ENCODE assay signal across 18 cellular contexts in the genomic region with DNA sequence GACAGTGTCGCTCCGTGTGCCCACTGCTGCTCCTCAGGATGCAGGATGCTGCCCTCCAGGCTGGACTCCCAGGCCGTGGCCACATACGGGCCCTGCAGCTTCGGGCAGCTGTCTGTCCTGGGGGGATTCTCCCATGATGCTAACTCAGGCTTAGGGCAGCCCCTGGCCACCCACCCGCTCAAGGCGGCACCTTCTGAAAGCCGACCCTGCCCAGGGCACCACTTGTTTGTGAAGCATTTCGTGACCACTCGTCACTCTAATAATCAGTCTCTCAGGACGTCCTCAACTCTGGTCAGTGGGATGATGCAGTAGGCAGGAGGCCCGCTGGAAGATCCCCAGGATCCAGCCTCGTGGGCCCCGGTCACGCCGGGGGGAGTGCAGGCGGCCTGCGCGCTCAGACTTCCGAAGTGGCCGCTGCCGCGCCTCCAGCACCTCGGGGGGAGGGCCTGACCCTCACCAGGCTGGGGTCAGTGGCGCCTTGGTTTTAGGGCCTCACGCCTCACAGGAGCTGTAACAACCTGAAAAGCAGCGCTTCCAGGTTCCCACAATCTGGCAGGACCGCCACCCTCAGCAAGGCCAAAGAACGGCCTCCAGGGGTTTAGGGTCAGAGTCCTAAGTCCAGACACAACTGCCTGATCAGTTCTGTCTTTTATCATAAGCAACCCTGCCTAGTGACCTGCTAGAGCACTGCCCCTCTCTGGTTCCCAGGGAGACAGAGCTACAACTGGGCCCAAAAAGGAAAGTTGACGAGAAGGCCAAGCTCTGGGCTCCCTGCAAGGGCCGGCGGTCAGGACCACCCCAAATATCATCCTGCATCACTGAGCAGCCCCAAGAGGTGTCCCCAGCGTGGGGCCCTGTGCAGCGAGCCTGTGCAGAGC. TPM values are rescaled to one million over a fixed set of nuclear protein-coding genes. Genes with fewer than 3 reads are reported as not detected.
DNase-seq lines count a peak whose midpoint lies in the region; ATAC-seq and TF ChIP-seq lines count a peak whose summit lies in the region.
"Had no signal": no experiment of that assay in that cellular context is flagged by ENCODE, and none has a peak within 500 bp of the region (broad histone marks: within the 10 kb centered on the region; RNA-seq: fewer than 3 reads in every experiment).

No MANE protein-coding gene starts in this region.

- H2AFZ ChIP-seq in osteoblast (ENCODE audit: low read length), result no peak overlapping the region
- H2AFZ ChIP-seq: PC-9 had no signal

- H3K4me3 Mint-ChIP-seq in stimulated activated naive CD8-positive, alpha-beta T cell treated with anti-CD3 and anti-CD28 coated beads, Interleukin-15, amount 100 ng/mL, for 72 hours, result no peak overlapping the region
- H3K4me3 Mint-ChIP-seq: CD4-positive, alpha-beta T cell; HFFc6 had no signal

- peaks cover 12% of the 10 kb centered on the region for H3K4me1 Mint-ChIP-seq in stimulated activated naive CD8-positive, alpha-beta T cell treated with anti-CD3 and anti-CD28 coated beads, Interleukin-15, amount 100 ng/mL, for 72 hours

- peaks cover 19% of the 10 kb centered on the region for H4K20me1 ChIP-seq in osteoblast (ENCODE audit: insufficient read depth, low read length)

- H3K9me3 Mint-ChIP-seq in stimulated activated naive CD8-positive, alpha-beta T cell treated with anti-CD3 and anti-CD28 coated beads, Interleukin-15, amount 100 ng/mL, for 72 hours, result no peaks in the 10 kb centered on the region
- H3K9me3 Mint-ChIP-seq: CD4-positive, alpha-beta T cell; HFFc6 had no signal

- TF ChIP-seq CTCF in osteoblast (IDR thresholded peaks at IDR 0.05; ENCODE audit: extremely low read depth, low read depth, low read length) (no peak), lower lobe of right lung (IDR thresholded peaks at IDR 0.05) (no peak)

- H3K4me1 ChIP-seq in osteoblast (ENCODE audit: insufficient read depth, low read length) (no peaks in the 10 kb centered on the region), lower lobe of right lung (no peaks in the 10 kb centered on the region)
- no peaks in the 10 kb centered on the region for H3K4me1 ChIP-seq in effector memory CD4-positive, alpha-beta T cell (ENCODE audit: control insufficient read depth, insufficient read depth, low read length, poor library complexity, severe bottlenecking)
- H3K4me1 ChIP-seq: A549 had no signal

- no peak overlapping the region for H3K27ac Mint-ChIP-seq in stimulated activated naive CD8-positive, alpha-beta T cell treated with anti-CD3 and anti-CD28 coated beads, Interleukin-15, amount 100 ng/mL, for 72 hours
- H3K27ac Mint-ChIP-seq: CD4-positive, alpha-beta T cell; HFFc6 had no signal

- peaks cover 2% of the 10 kb centered on the region for H3K79me2 ChIP-seq in osteoblast (ENCODE audit: insufficient read depth, low read length)

- H3K36me3 ChIP-seq in osteoblast (ENCODE audit: insufficient read depth, low read length) (no peaks in the 10 kb centered on the region), lower lobe of right lung (no peaks in the 10 kb centered on the region)
- H3K36me3 ChIP-seq in effector memory CD4-positive, alpha-beta T cell (ENCODE audit: control insufficient read depth, insufficient read depth, low read length), result peaks cover 3% of the 10 kb centered on the region

- H3K4me2 ChIP-seq in osteoblast (ENCODE audit: insufficient read depth, low read length), result no peak overlapping the region
- H3K4me2 ChIP-seq: A549, PC-9 had no signal

- no peaks in the 10 kb centered on the region for H3K9me3 ChIP-seq in osteoblast (ENCODE audit: low read depth, low read length)
- no peaks in the 10 kb centered on the region for H3K9me3 ChIP-seq in lower lobe of right lung
- no peaks in the 10 kb centered on the region for H3K9me3 ChIP-seq in effector memory CD4-positive, alpha-beta T cell (ENCODE audit: control insufficient read depth, low read length)
- H3K9me3 ChIP-seq: A549, Caco-2 had no signal

- peak; percentile 15 for ATAC-seq in stimulated activated naive CD8-positive, alpha-beta T cell treated with anti-CD3 and anti-CD28 coated beads, Interleukin-15, amount 100 ng/mL, for 72 hours
- ATAC-seq in stimulated activated naive CD8-positive, alpha-beta T cell treated with anti-CD3 and anti-CD28 coated beads, Interleukin-15, Interleukin-2, amounts not matched to agents 100 U/mL and 50 U/mL, for 24 hours, result no peak
- peak; percentile 95 for ATAC-seq in left lobe of liver
- no peak for ATAC-seq in lower lobe of right lung

- intact Hi-C loops in lower lobe of right lung (cut with DNase I), result no loop called here

- no peak for DNase-seq in stimulated activated naive CD8-positive, alpha-beta T cell treated with anti-CD3 and anti-CD28 coated beads, Interleukin-15, amount 100 ng/mL, for 72 hours
- DNase-seq in stimulated activated naive CD8-positive, alpha-beta T cell treated with anti-CD3 and anti-CD28 coated beads, Interleukin-15, Interleukin-2, amounts not matched to agents 100 U/mL and 50 U/mL, for 24 hours, result no peak
- DNase-seq in left lobe of liver (ENCODE audit: low spot score) (peak; percentile 86), osteoblast (ENCODE audit: insufficient read length, low spot score, missing footprints) (peak; percentile 85), lower lobe of right lung (no peak), SK-N-DZ (ENCODE audit: low spot score) (no peak)
- no peak for DNase-seq in effector memory CD4-positive, alpha-beta T cell
- DNase-seq: CD4-positive, alpha-beta T cell; GDM1; HFFc6; NCI-H1417; NCI-H187 treated with DMSO at 0.1 percent for 48 hours; NCI-H524 treated with DMSO at 0.1 percent for 48 hours; PC-9; SIG-M5 had no signal

- H3K4me3 ChIP-seq in osteoblast (ENCODE audit: insufficient read depth, low read length) (no peak overlapping the region), lower lobe of right lung (no peak overlapping the region)
- H3K4me3 ChIP-seq in effector memory CD4-positive, alpha-beta T cell (ENCODE audit: insufficient read depth, low read depth, low read length, poor library complexity, severe bottlenecking), result no peak overlapping the region
- H3K4me3 ChIP-seq: A549, PC-9 had no signal

- H3K27me3 Mint-ChIP-seq in stimulated activated naive CD8-positive, alpha-beta T cell treated with anti-CD3 and anti-CD28 coated beads, Interleukin-15, amount 100 ng/mL, for 72 hours, result no peaks in the 10 kb centered on the region
- H3K27me3 Mint-ChIP-seq: CD4-positive, alpha-beta T cell had no signal

- H3K27ac ChIP-seq in osteoblast (ENCODE audit: low read depth, low read length) (no peak overlapping the region), lower lobe of right lung (no peak overlapping the region)
- no peak overlapping the region for H3K27ac ChIP-seq in effector memory CD4-positive, alpha-beta T cell (ENCODE audit: insufficient read depth, low read length, poor library complexity, severe bottlenecking)
- H3K27ac ChIP-seq: A549, PC-9, RWPE1 had no signal

- no peaks in the 10 kb centered on the region for H3K27me3 ChIP-seq in osteoblast (ENCODE audit: insufficient read depth, low read length)
- H3K27me3 ChIP-seq in lower lobe of right lung (ENCODE audit: low read depth), result no peaks in the 10 kb centered on the region
- H3K27me3 ChIP-seq in effector memory CD4-positive, alpha-beta T cell (replicated peaks; ENCODE audit: control insufficient read depth, insufficient read depth, low read length, poor library complexity, severe bottlenecking), result no peaks in the 10 kb centered on the region

RNA-seq across cellular contexts. Expression of a gene that starts 53.0 kb away (rescaled TPM):
- 10.9 TPM for total RNA-seq in left lobe of liver
- 16.8 and 17.7 TPM in 2 replicates for total RNA-seq in osteoblast
- 14.9 TPM for total RNA-seq in lower lobe of right lung
- 94.9 and 106 TPM in 2 replicates for polyA plus RNA-seq in SK-N-DZ (2014; cell fraction: cytosol; rRNA removed)
- polyA plus RNA-seq in SK-N-DZ (2014; cell fraction: nucleus; rRNA removed), result 55.8 and 80.5 TPM in 2 replicates

RNA-seq across cellular contexts. Expression of a gene that starts 54.9 kb away (rescaled TPM):
- 51.9 TPM for total RNA-seq in left lobe of liver
- total RNA-seq in osteoblast, result 67.0 and 67.5 TPM in 2 replicates
- total RNA-seq in lower lobe of right lung, result 93.8 TPM
- 48.4 and 55.8 TPM in 2 replicates for polyA plus RNA-seq in SK-N-DZ (2014; cell fraction: cytosol; rRNA removed)
- 69.0 and 75.0 TPM in 2 replicates for polyA plus RNA-seq in SK-N-DZ (2014; cell fraction: nucleus; rRNA removed)

Comparison
In these comparisons a context has a peak if more than half of its experiments do, and no peak if none do; other contexts are left out.
1. ATAC-seq: peak in stimulated activated naive CD8-positive, alpha-beta T cell treated with anti-CD3 and anti-CD28 coated beads, Interleukin-15, amount 100 ng/mL, for 72 hours (single experiment) and left lobe of liver (single experiment); none in stimulated activated naive CD8-positive, alpha-beta T cell treated with anti-CD3 and anti-CD28 coated beads, Interleukin-15, Interleukin-2, amounts not matched to agents 100 U/mL and 50 U/mL, for 24 hours (single experiment) and lower lobe of right lung (0 of 2).
2. DNase-seq: peak in left lobe of liver (single experiment) and osteoblast (single experiment); none in stimulated activated naive CD8-positive, alpha-beta T cell treated with anti-CD3 and anti-CD28 coated beads, Interleukin-15, amount 100 ng/mL, for 72 hours (0 of 2), stimulated activated naive CD8-positive, alpha-beta T cell treated with anti-CD3 and anti-CD28 coated beads, Interleukin-15, Interleukin-2, amounts not matched to agents 100 U/mL and 50 U/mL, for 24 hours (single experiment), lower lobe of right lung (single experiment), effector memory CD4-positive, alpha-beta T cell (0 of 3) and SK-N-DZ (single experiment).